13 cellular contexts compared by ENCODE assay signal in the genomic region with DNA sequence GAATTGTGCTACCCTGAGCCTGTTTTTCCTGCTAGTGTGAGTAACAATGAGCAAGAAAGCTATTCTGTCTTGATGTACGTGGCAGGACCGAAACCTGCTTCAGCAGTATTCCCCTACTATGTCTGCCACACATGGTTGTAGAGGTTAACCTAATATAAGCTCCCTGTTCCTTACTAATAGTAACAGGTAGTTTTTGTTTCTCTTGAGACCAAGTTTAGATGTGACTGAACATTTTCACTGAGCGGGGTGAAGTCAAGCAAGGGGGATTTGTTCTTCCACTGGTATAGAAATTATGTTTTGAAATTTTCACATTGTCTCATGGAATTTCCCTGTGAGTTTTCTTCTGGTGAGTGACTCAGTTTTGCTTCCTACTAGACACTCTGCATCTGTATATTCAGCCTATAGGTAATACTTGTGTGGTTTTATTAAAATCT. TPM values are rescaled to one million over a fixed set of nuclear protein-coding genes. Genes with fewer than 3 reads are reported as not detected.
DNase-seq lines count a peak whose midpoint lies in the region; ATAC-seq and FAIRE-seq lines count a peak whose summit lies in the region.
"Had no signal": no experiment of that assay in that cellular context is flagged by ENCODE, and none has a peak within 500 bp of the region (broad histone marks: within the 10 kb centered on the region; RNA-seq: fewer than 3 reads in every experiment).

No MANE protein-coding gene starts in this region.

- ATAC-seq in GM18502 (IDR thresholded peaks at IDR 0.05; ENCODE audit: poor library complexity, unreplicated experiment) = peak; percentile 94
- peak; percentile 98 for ATAC-seq in HG02678 (IDR thresholded peaks at IDR 0.05; ENCODE audit: unreplicated experiment)
- peak; percentile 86 for ATAC-seq in HG03469 (IDR thresholded peaks at IDR 0.05; ENCODE audit: unreplicated experiment)
- no peak for ATAC-seq in sciatic nerve
- ATAC-seq in left colon = no peak

- FAIRE-seq in GM19239 (lab: Jason Lieb, UNC) = peak; percentile 82

- intact Hi-C loops in sciatic nerve (cut with DNase I) (no loop called here), left colon (cut with DNase I, micrococcal nuclease) (no loop called here)

- DNase-seq in GM19239 (ENCODE audit: insufficient read length, low spot score) (peak; percentile 2), sciatic nerve (ENCODE audit: low spot score) (no peak), RKO (ENCODE audit: low spot score) (no peak), left colon (no peak), NCI-H2029 treated with DMSO at 0.1 percent for 48 hours (lab: John Stamatoyannopoulos, UW) (no peak)
- DNase-seq: Kasumi-1; naive B cell; NK-92 treated with Interleukin-12 subunit alpha and Interleukin-12 subunit beta, amount 100 ng/mL, for 24 hours; stimulated activated CD4-positive, alpha-beta T cell treated with anti-CD3 and anti-CD28 coated beads, Interleukin-12 subunit alpha, Interleukin-12 subunit beta, amount 100 ng/mL, for 4 hours; T-helper 9 cell had no signal

RNA-seq across cellular contexts. Expression of gene RRAGB, which starts 37.3 kb away (rescaled TPM):
- total RNA-seq in sciatic nerve = 28.5 TPM
- total RNA-seq in left colon = 10 to 100 TPM; 10.9 to 12.7 TPM

Comparison
In these comparisons a context has a peak if more than half of its experiments do, and no peak if none do; other contexts are left out.
1. ATAC-seq: peak in GM18502 (single experiment), HG02678 (single experiment) and HG03469 (single experiment); none in sciatic nerve (single experiment) and left colon (single experiment).